Comparison of ENCODE assay signal across 8 cellular contexts in the genomic region with DNA sequence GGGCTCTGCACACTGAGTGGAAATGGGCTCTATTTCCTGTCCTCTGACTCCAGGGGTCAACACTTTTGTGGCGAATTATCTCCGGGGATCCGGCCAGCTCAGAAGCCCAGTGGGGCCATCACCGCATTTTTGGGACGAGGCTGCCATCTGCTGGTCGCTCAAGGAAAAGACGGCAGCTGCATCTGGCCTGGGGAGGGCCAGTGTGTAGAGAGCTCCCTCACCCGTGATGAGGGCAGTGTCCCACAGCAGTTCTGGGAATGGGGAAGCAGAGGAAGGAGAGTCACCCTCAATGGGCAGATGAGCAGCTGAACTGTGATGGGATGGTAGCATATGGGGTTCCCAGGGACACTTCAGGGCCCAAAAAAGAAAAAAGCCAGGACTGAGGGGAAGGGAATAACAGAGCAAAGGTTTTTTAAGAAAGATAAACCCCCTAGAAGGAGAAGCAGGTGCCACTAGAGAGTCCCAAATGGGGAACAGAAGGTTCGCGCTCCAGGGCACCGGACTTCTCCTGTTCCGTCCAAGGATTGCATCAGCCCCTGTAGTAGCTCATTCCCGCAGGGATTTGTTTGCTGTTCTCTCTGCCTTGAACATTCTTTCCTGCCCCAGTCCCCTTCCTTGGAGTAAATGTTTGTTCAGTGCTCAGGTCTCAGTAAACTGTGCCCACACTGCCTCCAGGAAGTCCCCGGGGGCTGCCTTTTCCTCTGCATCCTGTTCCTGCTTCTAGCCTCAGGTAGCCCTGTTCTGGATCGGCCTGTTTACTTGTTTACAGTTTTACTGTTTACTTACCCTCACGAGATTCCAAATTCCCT. TPM values are rescaled to one million over a fixed set of nuclear protein-coding genes. Genes with fewer than 3 reads are reported as not detected.
DNase-seq lines count a peak whose midpoint lies in the region; ATAC-seq, FAIRE-seq and TF ChIP-seq lines count a peak whose summit lies in the region.

No MANE protein-coding gene starts in this region.

- CTCF ChIA-PET in activated CD8-positive, alpha-beta memory T cell treated with anti-CD3 and anti-CD28 coated beads, Interleukin-2, amount 10 ng/mL, durations not matched to agents 7 days and 5 days (lab: Charles Lee) = interaction anchor here (0.7 to 2.5 kb wide), 31 partner anchors 8 to 1491 kb away, joined by 3 to 20 read pairs (median 4); a partner anchor contains a TSS
- CTCF ChIA-PET in endothelial cell of umbilical vein (lab: Charles Lee) = interaction anchor here (0.6 to 4.2 kb wide), 71 partner anchors 9 to 1611 kb away, joined by 3 to 127 read pairs (median 4); a partner anchor contains a TSS

- no peaks in the 10 kb centered on the region for H3K9me3 ChIP-seq in endothelial cell of umbilical vein (replicated peaks; ENCODE audit: control insufficient read depth, insufficient read depth, low read length)

- peaks cover 19% of the 10 kb centered on the region for H3K27me3 Mint-ChIP-seq in activated CD8-positive, alpha-beta memory T cell treated with anti-CD3 and anti-CD28 coated beads, Interleukin-2, amount 10 ng/mL, durations not matched to agents 7 days and 5 days
- peaks cover 2% of the 10 kb centered on the region for H3K27me3 Mint-ChIP-seq in mesothelial cell of epicardium (ENCODE audit: low read depth)

- no peak overlapping the region for H3K9ac ChIP-seq in endothelial cell of umbilical vein (replicated peaks; ENCODE audit: extremely low read depth, insufficient read depth, low read length)

- intact Hi-C loops in endothelial cell of umbilical vein (cut with micrococcal nuclease) = loop anchor here (1.0 to 10.0 kb wide), 8 partner anchors 377 to 1540 kb away; a partner anchor contains a TSS

- no peaks in the 10 kb centered on the region for H3K36me3 Mint-ChIP-seq in activated CD8-positive, alpha-beta memory T cell treated with anti-CD3 and anti-CD28 coated beads, Interleukin-2, amount 10 ng/mL, durations not matched to agents 7 days and 5 days
- H3K36me3 Mint-ChIP-seq in mesothelial cell of epicardium = no peaks in the 10 kb centered on the region

- no peak for TF ChIP-seq POLR2A in endothelial cell of umbilical vein (IDR thresholded peaks at IDR 0.05; ENCODE audit: low read depth, low read length)

- no peak overlapping the region for H3K27ac Mint-ChIP-seq in activated CD8-positive, alpha-beta memory T cell treated with anti-CD3 and anti-CD28 coated beads, Interleukin-2, amount 10 ng/mL, durations not matched to agents 7 days and 5 days
- H3K27ac Mint-ChIP-seq in mesothelial cell of epicardium = no peak overlapping the region

- FAIRE-seq in endothelial cell of umbilical vein (lab: Jason Lieb, UNC) = peak; percentile 92

- H3K4me3 Mint-ChIP-seq in activated CD8-positive, alpha-beta memory T cell treated with anti-CD3 and anti-CD28 coated beads, Interleukin-2, amount 10 ng/mL, durations not matched to agents 7 days and 5 days = no peak overlapping the region
- H3K4me3 Mint-ChIP-seq in mesothelial cell of epicardium = peak overlapping the region; percentile 43

- H3K27ac ChIP-seq in endothelial cell of umbilical vein (ENCODE audit: insufficient read depth, low read depth, low read length) = no peak overlapping the region

- H3K4me3 ChIP-seq in AG09309 (ENCODE audit: control insufficient read depth, low read depth, low read length) (no peak overlapping the region; the same call in 1 of the 2 replicates), endothelial cell of umbilical vein (replicated peaks in 1 of 3; ENCODE audit: insufficient read depth in 1 of 3, low read depth in 1 of 3, low read length in 3 of 3) (no peak overlapping the region)

- H3K4me2 ChIP-seq in endothelial cell of umbilical vein (ENCODE audit: insufficient read depth, low read length) = no peak overlapping the region

- H3K36me3 ChIP-seq in endothelial cell of umbilical vein (ENCODE audit: control insufficient read depth in 2 of 2, extremely low read depth in 1 of 2, insufficient read depth in 2 of 2, low read length in 2 of 2) = no peaks in the 10 kb centered on the region

- peaks cover 2% of the 10 kb centered on the region for H3K4me1 ChIP-seq in endothelial cell of umbilical vein (ENCODE audit: control insufficient read depth, extremely low read depth, insufficient read depth, low read length)

- peaks cover 16% of the 10 kb centered on the region for H3K4me1 Mint-ChIP-seq in activated CD8-positive, alpha-beta memory T cell treated with anti-CD3 and anti-CD28 coated beads, Interleukin-2, amount 10 ng/mL, durations not matched to agents 7 days and 5 days
- peaks cover 5% of the 10 kb centered on the region for H3K4me1 Mint-ChIP-seq in mesothelial cell of epicardium

- no peak for DNase-seq in AG09309 (ENCODE audit: low read depth)
- peak; percentile 29 to 38 for DNase-seq in NOMO-1 (lab: John Stamatoyannopoulos, UW; ENCODE audit: unreplicated experiment in 2 of 2)
- DNase-seq in activated CD8-positive, alpha-beta memory T cell treated with anti-CD3 and anti-CD28 coated beads, Interleukin-2, amount 10 ng/mL, durations not matched to agents 7 days and 5 days = peak; percentile 74
- peak; percentile 56 for DNase-seq in endothelial cell of umbilical vein (ENCODE audit: low read depth, low spot score)
- peak; percentile 36 to 81 for DNase-seq in mesothelial cell of epicardium (ENCODE audit: low spot score in 2 of 2, unreplicated experiment in 2 of 2)
- peak; percentile 35 to 58 for DNase-seq in stimulated activated CD8-positive, alpha-beta memory T cell treated with anti-CD3 and anti-CD28 coated beads, Interleukin-2, amount 100 ng/mL, for 48 hours (ENCODE audit: low read depth in 2 of 2)

- no peaks in the 10 kb centered on the region for H3K79me2 ChIP-seq in endothelial cell of umbilical vein (ENCODE audit: control insufficient read depth, insufficient read depth, low read length)

- ATAC-seq in GM18907 (IDR thresholded peaks at IDR 0.05; ENCODE audit: unreplicated experiment) = peak; percentile 93
- peak; percentile 74 for ATAC-seq in HG03439 (IDR thresholded peaks at IDR 0.05; ENCODE audit: unreplicated experiment)
- peak; percentile 88 for ATAC-seq in activated CD8-positive, alpha-beta memory T cell treated with anti-CD3 and anti-CD28 coated beads, Interleukin-2, amount 10 ng/mL, durations not matched to agents 7 days and 5 days

- TF ChIP-seq CTCF in AG09309 (IDR thresholded peaks at IDR 0.05; ENCODE audit: control insufficient read depth, insufficient read depth, low read depth, low read length, missing control alignments) (peak; percentile 89), endothelial cell of umbilical vein (IDR thresholded peaks at IDR 0.05; ENCODE audit: extremely low read depth in 1 of 2, insufficient read depth in 1 of 2, low read depth in 1 of 2, low read length in 2 of 2) (peak; percentile 66 to 88), mesothelial cell of epicardium (IDR thresholded peaks at IDR 0.05; ENCODE audit: unreplicated experiment) (peak; percentile 82)

- no peaks in the 10 kb centered on the region for H4K20me1 ChIP-seq in endothelial cell of umbilical vein (replicated peaks; ENCODE audit: control insufficient read depth, extremely low read depth, insufficient read depth, low read length)

- H3K9me3 Mint-ChIP-seq in activated CD8-positive, alpha-beta memory T cell treated with anti-CD3 and anti-CD28 coated beads, Interleukin-2, amount 10 ng/mL, durations not matched to agents 7 days and 5 days (ENCODE audit: low read depth) = no peaks in the 10 kb centered on the region
- no peaks in the 10 kb centered on the region for H3K9me3 Mint-ChIP-seq in mesothelial cell of epicardium

- no peaks in the 10 kb centered on the region for H3K9me1 ChIP-seq in endothelial cell of umbilical vein (replicated peaks; ENCODE audit: control insufficient read depth, extremely low read depth, insufficient read depth, low read length)

- H3K27me3 ChIP-seq in endothelial cell of umbilical vein (ENCODE audit: control insufficient read depth in 2 of 2, insufficient read depth in 2 of 2, low read length in 2 of 2) = no peaks in the 10 kb centered on the region

- dilution Hi-C loops in endothelial cell of umbilical vein (cut with MboI; ENCODE audit: extremely low pct_ligation_motif_present, low sequenced_read_pairs) = no loop called here

- H2AFZ ChIP-seq in endothelial cell of umbilical vein (ENCODE audit: low read depth, low read length) = no peak overlapping the region

- POLR2A ChIA-PET in endothelial cell of umbilical vein (lab: Charles Lee) = interaction anchor here (0.6 kb wide), 1 partner anchor 17 kb away, joined by 3 read pairs; no protein-coding TSS in a partner anchor

- no TSS peak for BruUV-seq in endothelial cell of umbilical vein (replicated peaks; lab: Mats Ljungman, UMichigan)

TF ChIP-seq in endothelial cell of umbilical vein, 7 proteins besides CTCF, POLR2A, EP300 and RAD21:
- TF ChIP-seq JUN (IDR thresholded peaks at IDR 0.05; ENCODE audit: borderline replicate concordance, insufficient read depth, insufficient read length, low read depth) = no peak
- no peak for TF ChIP-seq MYC (IDR thresholded peaks at IDR 0.05; ENCODE audit: low read depth, low read length)
- TF ChIP-seq POLR2AphosphoS5 (IDR thresholded peaks at IDR 0.05; ENCODE audit: insufficient read depth, low read depth, low read length) = no peak
- no peak for TF ChIP-seq FOS (IDR thresholded peaks at IDR 0.05; ENCODE audit: borderline replicate concordance, insufficient read depth, low read length)
- no peak for TF ChIP-seq EZH2 (IDR thresholded peaks at IDR 0.05; ENCODE audit: borderline replicate concordance, low read depth, low read length, severe bottlenecking)
- TF ChIP-seq GATA2 (IDR thresholded peaks at IDR 0.05; ENCODE audit: insufficient read depth, insufficient read length, low read depth, low read length) = no peak
- TF ChIP-seq, protein P1, sequence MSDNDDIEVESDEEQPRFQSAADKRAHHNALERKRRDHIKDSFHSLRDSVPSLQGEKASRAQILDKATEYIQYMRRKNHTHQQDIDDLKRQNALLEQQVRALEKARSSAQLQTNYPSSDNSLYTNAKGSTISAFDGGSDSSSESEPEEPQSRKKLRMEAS (IDR thresholded peaks at IDR 0.05; ENCODE audit: insufficient read depth, insufficient read length) = no peak

RNA-seq across cellular contexts. Expression of a gene that starts 9.3 kb away (rescaled TPM):
- not detected for total RNA-seq in activated CD8-positive, alpha-beta memory T cell treated with anti-CD3 and anti-CD28 coated beads, Interleukin-2, amount 10 ng/mL, durations not matched to agents 7 days and 5 days
- total RNA-seq in endothelial cell of umbilical vein (not detected in 2 replicates), mesothelial cell of epicardium (not detected in 3 replicates)
- not detected in 2 replicates for polyA plus RNA-seq in endothelial cell of umbilical vein
- polyA plus RNA-seq in endothelial cell of umbilical vein (2011; cell fraction: cytosol; rRNA removed) = not detected in 2 replicates
- not detected in 2 replicates for polyA plus RNA-seq in endothelial cell of umbilical vein (2011; cell fraction: nucleus; rRNA removed)
- not detected in 2 replicates for polyA plus RNA-seq in endothelial cell of umbilical vein (2012)
- polyA minus RNA-seq in endothelial cell of umbilical vein = not detected in 2 replicates
- not detected for polyA minus RNA-seq in endothelial cell of umbilical vein (2011; cell fraction: cytosol; rRNA and poly(A)+ RNA removed)
- polyA minus RNA-seq in endothelial cell of umbilical vein (2011; cell fraction: nucleus; rRNA and poly(A)+ RNA removed) = not detected in 2 replicates
